In genomic region chr21:45048026-45048698, GRCh38 we compare ENCODE assay signal across 23 cellular contexts. TPM values are rescaled to one million over a fixed set of nuclear protein-coding genes. Genes with fewer than 3 reads are reported as not detected.
DNase-seq lines count a peak whose midpoint lies in the region; ATAC-seq, FAIRE-seq and TF ChIP-seq lines count a peak whose summit lies in the region.
"Had no signal": no experiment of that assay in that cellular context is flagged by ENCODE, and none has a peak within 500 bp of the region (broad histone marks: within the 10 kb centered on the region; RNA-seq: fewer than 3 reads in every experiment).

No MANE protein-coding gene starts in this region.

- no peaks in the 10 kb centered on the region for H3K36me3 ChIP-seq in IMR-90 (ENCODE audit: control insufficient read depth, insufficient read depth, low read length)
- no peaks in the 10 kb centered on the region for H3K36me3 ChIP-seq in ascending aorta
- no peaks in the 10 kb centered on the region for H3K36me3 ChIP-seq in lower lobe of right lung
- H3K36me3 ChIP-seq in upper lobe of left lung, result no peaks in the 10 kb centered on the region
- H3K36me3 ChIP-seq: BE2C had no signal

- intact Hi-C loops in IMR-90 (cut with micrococcal nuclease) (no loop called here), ascending aorta (cut with DNase I) (loop anchor here (2.0 kb wide), 1 partner anchor 17 kb away; no protein-coding TSS in a partner anchor), lower lobe of right lung (cut with DNase I) (no loop called here)

- no peak overlapping the region for H2AK9ac ChIP-seq in IMR-90 (replicated peaks; ENCODE audit: low read depth, low read length, poor library complexity)

- H2BK5ac ChIP-seq in IMR-90 (ENCODE audit: low read depth, low read length, poor library complexity, severe bottlenecking), result peak overlapping the region; percentile 31

- dilution Hi-C loops in IMR-90 (cut with HindIII; ENCODE audit: low sequenced_read_pairs, unreplicated experiment), result no loop called here

- H3K9ac ChIP-seq in IMR-90 (ENCODE audit: low read depth, low read length), result no peak overlapping the region

- H4K5ac ChIP-seq in IMR-90 (ENCODE audit: low read depth, low read length), result peak overlapping the region; percentile 25; the same call in 1 of the 2 replicates

- H3K14ac ChIP-seq in IMR-90 (replicated peaks; ENCODE audit: low read depth, low read length), result no peak overlapping the region

- H3K27me3 ChIP-seq in IMR-90 (ENCODE audit: control insufficient read depth, insufficient read depth, low read length), result no peaks in the 10 kb centered on the region
- H3K27me3 ChIP-seq in ascending aorta, result no peaks in the 10 kb centered on the region
- H3K27me3 ChIP-seq in lower lobe of right lung (ENCODE audit: low read depth), result peaks cover 6% of the 10 kb centered on the region
- no peaks in the 10 kb centered on the region for H3K27me3 ChIP-seq in upper lobe of left lung
- H3K27me3 ChIP-seq: BE2C had no signal

- ATAC-seq in IMR-90 (ENCODE audit: low read depth) (no peak), lower lobe of right lung (no peak), upper lobe of left lung (ENCODE audit: low FRiP score in 2 of 2) (no peak)
- ATAC-seq: SK-N-SH treated with all-trans-retinoic acid at 6 μM for 48 hours had no signal

- H3K79me1 ChIP-seq in IMR-90 (ENCODE audit: low read depth in 1 of 2, low read length in 2 of 2), result peaks cover 12 to 23% of the 10 kb centered on the region in 2 experiments; a peak in 3 of 4 replicates

- BruUV-seq in IMR-90 (replicated peaks; lab: Mats Ljungman, UMichigan), result no TSS peak

- CTCF ChIA-PET in IMR-90 (lab: Yijun Ruan, JAX), result no interaction called here

- H3K9me1 ChIP-seq in IMR-90 (ENCODE audit: insufficient read depth, low read length), result peaks cover 24% of the 10 kb centered on the region

- H3K4me2 ChIP-seq in IMR-90 (ENCODE audit: low read depth, low read length), result no peak overlapping the region
- H3K4me2 ChIP-seq: PC-9 had no signal

- DNase-seq in IMR-90 (no peak), ascending aorta (ENCODE audit: low spot score in 2 of 2) (peak in 1 of 2 donors; percentile 62), lower lobe of right lung (no peak), upper lobe of left lung (peak in 1 of 2 donors; percentile 5), dermis blood vessel endothelial cell (no peak), D721Med (ENCODE audit: insufficient read length, low spot score) (no peak), middle frontal gyrus (ENCODE audit: extremely low spot score, low spot score) (no peak)
- DNase-seq: BE2C; Caco-2; CD4-positive, CD25-positive, alpha-beta regulatory T cell; MM.1S; NCI-H1417; NCI-H2029; NCI-H345; NCI-H524 treated with DMSO at 0.1 percent for 48 hours; PC-9; SIG-M5 had no signal

- H3K18ac ChIP-seq in IMR-90 (ENCODE audit: low read depth, low read length), result peak overlapping the region; percentile 62; the same call in 1 of the 2 replicates

- no peaks in the 10 kb centered on the region for H4K20me1 ChIP-seq in IMR-90 (ENCODE audit: insufficient read depth, low read length)

- in situ Hi-C loops in IMR-90 (cut with MboI; ENCODE audit: low sequenced_read_pairs), result no loop called here

- peak overlapping the region; percentile 45; the same call in 1 of the 2 replicates for H3K27ac ChIP-seq in IMR-90 (ENCODE audit: insufficient read depth, low read length)
- peak overlapping the region; percentile 98 to 99 for H3K27ac ChIP-seq in ascending aorta
- H3K27ac ChIP-seq in lower lobe of right lung, result peak overlapping the region; percentile 82
- H3K27ac ChIP-seq in upper lobe of left lung, result peak overlapping the region; percentile 30 to 73 (median 44)
- H3K27ac ChIP-seq: PC-9, RWPE1 had no signal

- no peak for FAIRE-seq in D721Med (lab: Jason Lieb, UNC)
- FAIRE-seq: GM12892, GM18507, H1, HTR-8/SVneo had no signal

- H2BK15ac ChIP-seq in IMR-90 (ENCODE audit: low read depth, low read length), result peak overlapping the region; percentile 82

- H3K4me1 ChIP-seq in IMR-90 (ENCODE audit: control insufficient read depth, insufficient read depth, low read length) (peaks cover 29% of the 10 kb centered on the region), ascending aorta (peaks cover 19 to 49% of the 10 kb centered on the region in 2 donors), lower lobe of right lung (no peaks in the 10 kb centered on the region), upper lobe of left lung (peaks cover 0 to 4% (median 1%) of the 10 kb centered on the region in 4 donors)
- H3K4me1 ChIP-seq: BE2C had no signal

- TF ChIP-seq POLR2A in IMR-90 (IDR thresholded peaks at IDR 0.05; ENCODE audit: low read depth, low read length), result no peak
- TF ChIP-seq POLR2A in upper lobe of left lung (IDR thresholded peaks at IDR 0.05), result no peak

- peak overlapping the region; percentile 28 for H2BK20ac ChIP-seq in IMR-90 (ENCODE audit: low read depth, low read length)

- H3K9me3 ChIP-seq in IMR-90 (ENCODE audit: control insufficient read depth, insufficient read depth, low read length), result peaks cover 4% of the 10 kb centered on the region
- peaks cover 0 to 8% of the 10 kb centered on the region in 2 donors for H3K9me3 ChIP-seq in ascending aorta
- peaks cover 14% of the 10 kb centered on the region for H3K9me3 ChIP-seq in lower lobe of right lung
- peaks cover 0 to 7% (median 0%) of the 10 kb centered on the region in 4 donors for H3K9me3 ChIP-seq in upper lobe of left lung

- H2BK120ac ChIP-seq in IMR-90 (ENCODE audit: low read depth, low read length), result peak overlapping the region; percentile 28

- peak overlapping the region; percentile 24; the same call in 1 of the 2 replicates for H3K4ac ChIP-seq in IMR-90 (ENCODE audit: low read depth, low read length)

- H2AK5ac ChIP-seq in IMR-90 (ENCODE audit: low read depth, low read length), result peak overlapping the region; percentile 75

- POLR2A ChIA-PET in IMR-90 (lab: Charles Lee; ENCODE audit: unreplicated experiment), result no interaction called here

- whole genome bisulfite sequencing in IMR-90 (ENCODE audit: extremely low coverage in 2 of 2, insufficient read length in 1 of 2), 2 experiments, result no CpG with 5 or more reads among the region's 11 CpGs
- WGBS in upper lobe of left lung, 2 donors, result 73% methylated on average over 11 of the region's 11 CpGs

- H4K91ac ChIP-seq in IMR-90 (ENCODE audit: insufficient read depth, low read depth, low read length), result peak overlapping the region; percentile 53; the same call in 1 of the 2 replicates

- H3K56ac ChIP-seq in IMR-90 (ENCODE audit: extremely low read depth, insufficient read depth, low read length), result no peak overlapping the region

- TF ChIP-seq CTCF in IMR-90 (conservative IDR thresholded peaks at IDR 0.05; ENCODE audit: low read depth, low read length) (no peak), ascending aorta (IDR thresholded peaks at IDR 0.05) (no peak), lower lobe of right lung (IDR thresholded peaks at IDR 0.05) (no peak), upper lobe of left lung (IDR thresholded peaks at IDR 0.05) (no peak), D721Med (IDR thresholded peaks at IDR 0.05; ENCODE audit: insufficient read depth, missing control alignments) (no peak)

- H3K4me3 ChIP-seq in IMR-90 (ENCODE audit: insufficient read depth, low read depth, low read length) (no peak overlapping the region), ascending aorta (no peak overlapping the region), lower lobe of right lung (no peak overlapping the region), upper lobe of left lung (no peak overlapping the region)
- H3K4me3 ChIP-seq: PC-9 had no signal

- H3K23ac ChIP-seq in IMR-90 (ENCODE audit: low read depth, low read length), result no peak overlapping the region

- peak overlapping the region; percentile 61 to 83; a peak in 3 of 4 replicates for H4K8ac ChIP-seq in IMR-90 (ENCODE audit: low read depth in 2 of 2, low read length in 2 of 2)

- no peak for TF ChIP-seq RAD21 in IMR-90 (IDR thresholded peaks at IDR 0.05; ENCODE audit: low read length)

- TF ChIP-seq EP300 in upper lobe of left lung (IDR thresholded peaks at IDR 0.05), result no peak

- H2AFZ ChIP-seq in IMR-90 (replicated peaks; ENCODE audit: low read length, poor library complexity), result no peak overlapping the region
- H2AFZ ChIP-seq: PC-9 had no signal

TF ChIP-seq in IMR-90, 13 proteins besides CTCF, POLR2A, EP300 and RAD21:
- TF ChIP-seq CEBPB (IDR thresholded peaks at IDR 0.05; ENCODE audit: low read depth, low read length), result peak; percentile 81
- no peak for TF ChIP-seq MAZ (IDR thresholded peaks at IDR 0.05; ENCODE audit: borderline replicate concordance, low read depth, low read length)
TF ChIP-seq in IMR-90: peak in this region for 1.

RNA-seq across cellular contexts. Expression of gene ADARB1, which starts 26.2 kb away (rescaled TPM):
- total RNA-seq in IMR-90 (2012; rRNA removed) (39.7 and 39.8 TPM in 2 replicates), ascending aorta (82.9 TPM), lower lobe of right lung (48.2 TPM), upper lobe of left lung (10 to 100 TPM; 26.5 to 94.3 (median 42.4) TPM), dermis blood vessel endothelial cell (27.0 and 32.0 TPM in 2 replicates)
- polyA plus RNA-seq in IMR-90 (2012; rRNA removed), result 45.5 and 47.3 TPM in 2 replicates
- polyA plus RNA-seq in IMR-90 (2012; cell fraction: cytosol; rRNA removed), result 18.2 and 29.3 TPM in 2 replicates
- polyA plus RNA-seq in IMR-90 (2012; cell fraction: nucleus; rRNA removed; ENCODE audit: low replicate concordance), result 152 and 210 TPM in 2 replicates

Comparison
In these comparisons a context has a peak if more than half of its experiments do, and no peak if none do; other contexts are left out.
1. H3K27ac ChIP-seq: peak in every context shown above with its lines; median percentile 98 in ascending aorta; 82 in lower lobe of right lung; 45 in IMR-90; 44 in upper lobe of left lung.